Comparison of ENCODE assay signal across 14 cellular contexts in genomic region chr15:56654216-56654615, GRCh38.
A peak's percentile ranks its signal among the peaks of the same experiment; 100 is the strongest.
DNase-seq lines count a peak whose midpoint lies in the region; ATAC-seq and TF ChIP-seq lines count a peak whose summit lies in the region.
"Had no signal": no experiment of that assay in that cellular context is flagged by ENCODE, and none has a peak within 500 bp of the region (broad histone marks: within the 10 kb centered on the region; RNA-seq: fewer than 3 reads in every experiment).

No MANE protein-coding gene starts in this region.

- ATAC-seq in left lobe of liver, result peak; percentile 50
- no peak for ATAC-seq in lower lobe of right lung
- no peak for ATAC-seq in GM18519 (IDR thresholded peaks at IDR 0.05; ENCODE audit: low FRiP score, unreplicated experiment)
- no peak for ATAC-seq in upper lobe of right lung

- H3K27me3 ChIP-seq in Loucy (ENCODE audit: insufficient read depth, low read length, poor library complexity, severe bottlenecking) (no peaks in the 10 kb centered on the region), lower lobe of right lung (ENCODE audit: low read depth) (no peaks in the 10 kb centered on the region), upper lobe of right lung (no peaks in the 10 kb centered on the region)

- H3K79me2 ChIP-seq in Loucy (ENCODE audit: insufficient read depth, low read length), result no peaks in the 10 kb centered on the region

- H3K4me3 ChIP-seq in Loucy (ENCODE audit: low read length, poor library complexity, severe bottlenecking) (no peak overlapping the region), lower lobe of right lung (no peak overlapping the region), upper lobe of right lung (no peak overlapping the region)
- H3K4me3 ChIP-seq: GM23248, HAP-1 had no signal

- no peaks in the 10 kb centered on the region for H3F3A ChIP-seq in Loucy (ENCODE audit: low read depth)

- peaks cover 9% of the 10 kb centered on the region for H3K36me3 Mint-ChIP-seq in nephron (ENCODE audit: low read depth)

- H3K36me3 ChIP-seq in Loucy (ENCODE audit: insufficient read depth, low read length) (no peaks in the 10 kb centered on the region), lower lobe of right lung (peaks cover 26% of the 10 kb centered on the region), upper lobe of right lung (peaks cover 26% of the 10 kb centered on the region)
- H3K36me3 ChIP-seq: HAP-1 had no signal

- TF ChIP-seq CTCF in Loucy (conservative IDR thresholded peaks at IDR 0.05; ENCODE audit: low read length), result no peak
- TF ChIP-seq CTCF in nephron (IDR thresholded peaks at IDR 0.05; ENCODE audit: unreplicated experiment in 3 of 3), result no peak
- TF ChIP-seq CTCF in lower lobe of right lung (IDR thresholded peaks at IDR 0.05), result no peak
- no peak for TF ChIP-seq CTCF in upper lobe of right lung (IDR thresholded peaks at IDR 0.05)

- H3K9ac ChIP-seq in Loucy (ENCODE audit: low read depth, low read length, poor library complexity, severe bottlenecking), result no peak overlapping the region
- H3K9ac ChIP-seq: GM23248 had no signal

- H2AFZ ChIP-seq in Loucy (ENCODE audit: low read length), result peak overlapping the region; percentile 51; the same call in 1 of the 2 replicates
- H2AFZ ChIP-seq: GM23248 had no signal

- H4K20me1 ChIP-seq in Loucy (ENCODE audit: insufficient read depth, low read length, poor library complexity, severe bottlenecking), result no peaks in the 10 kb centered on the region

- H3K4me1 Mint-ChIP-seq in nephron, result peaks cover 8% of the 10 kb centered on the region

- H3K9me3 Mint-ChIP-seq in nephron, result no peaks in the 10 kb centered on the region
- H3K9me3 Mint-ChIP-seq: CD4-positive, alpha-beta T cell had no signal

- DNase-seq in left lobe of liver (ENCODE audit: low spot score) (no peak), lower lobe of right lung (no peak), upper lobe of right lung (no peak)
- DNase-seq: ACHN; Caco-2; CD4-positive, alpha-beta T cell; IMR-90 had no signal

- H3K4me1 ChIP-seq in Loucy (ENCODE audit: insufficient read depth, low read length, poor library complexity, severe bottlenecking) (no peaks in the 10 kb centered on the region), lower lobe of right lung (no peaks in the 10 kb centered on the region), upper lobe of right lung (no peaks in the 10 kb centered on the region)
- H3K4me1 ChIP-seq: Caco-2, HAP-1 had no signal

- no peaks in the 10 kb centered on the region for H3K27me3 Mint-ChIP-seq in nephron (ENCODE audit: low read depth)
- H3K27me3 Mint-ChIP-seq: CD4-positive, alpha-beta T cell had no signal

- H3K4me2 ChIP-seq in Loucy (ENCODE audit: low read depth, low read length, poor library complexity, severe bottlenecking), result no peak overlapping the region

- intact Hi-C loops in lower lobe of right lung (cut with DNase I), result no loop called here
- intact Hi-C loops in upper lobe of right lung (cut with DNase I), result no loop called here

- H3K9me3 ChIP-seq in Loucy (ENCODE audit: insufficient read depth, low read depth, low read length) (no peaks in the 10 kb centered on the region), lower lobe of right lung (no peaks in the 10 kb centered on the region), upper lobe of right lung (no peaks in the 10 kb centered on the region)
- H3K9me3 ChIP-seq: Caco-2, HAP-1 had no signal

- H3K4me3 Mint-ChIP-seq in nephron, result no peak overlapping the region
- H3K4me3 Mint-ChIP-seq: CD4-positive, alpha-beta T cell had no signal

- no peaks in the 10 kb centered on the region for H3K9me2 ChIP-seq in Loucy (replicated peaks; ENCODE audit: low read depth, low read length)

- H3K27ac Mint-ChIP-seq in nephron, result peak overlapping the region in 2 of 3 experiments; percentile 12 to 86
- H3K27ac Mint-ChIP-seq: CD4-positive, alpha-beta T cell had no signal

- no peak overlapping the region for H3K27ac ChIP-seq in lower lobe of right lung
- no peak overlapping the region for H3K27ac ChIP-seq in upper lobe of right lung
- H3K27ac ChIP-seq: C4-2B, GM23248, HL-60 had no signal
